Comparison of ENCODE assay signal across 9 cellular contexts in genomic region chr1:64042331-64043100, GRCh38.
DNase-seq lines count a peak whose midpoint lies in the region; ATAC-seq and TF ChIP-seq lines count a peak whose summit lies in the region.
"Had no signal": no experiment of that assay in that cellular context is flagged by ENCODE, and none has a peak within 500 bp of the region (broad histone marks: within the 10 kb centered on the region; RNA-seq: fewer than 3 reads in every experiment).

No MANE protein-coding gene starts in this region.

- no peaks in the 10 kb centered on the region for H3K9me2 ChIP-seq in Karpas-422 (replicated peaks; ENCODE audit: insufficient read depth, low read length)

- DNase-seq in HS-5 (ENCODE audit: low read depth) (peak; percentile 92), breast epithelium (ENCODE audit: low spot score in 2 of 2) (no peak), kidney epithelial cell (ENCODE audit: low read depth) (peak; percentile 90), Karpas-422 (no peak)

- H3K4me1 ChIP-seq in breast epithelium (no peaks in the 10 kb centered on the region), Karpas-422 (ENCODE audit: low read length) (no peaks in the 10 kb centered on the region)

- no peak for ATAC-seq in HG02970 (IDR thresholded peaks at IDR 0.05; ENCODE audit: low FRiP score, unreplicated experiment)
- no peak for ATAC-seq in GM21447 (IDR thresholded peaks at IDR 0.05; ENCODE audit: unreplicated experiment)
- no peak for ATAC-seq in HG03196 (IDR thresholded peaks at IDR 0.05; ENCODE audit: unreplicated experiment)

- H3K4me2 ChIP-seq in Karpas-422 (ENCODE audit: low read depth, low read length, poor library complexity, severe bottlenecking): no peak overlapping the region

- H3K27ac ChIP-seq in breast epithelium (peak overlapping the region; percentile 3 to 77), temporal lobe (ENCODE audit: low read depth, low read length) (peak overlapping the region; percentile 64), Karpas-422 (ENCODE audit: low read length) (no peak overlapping the region)
- H3K27ac ChIP-seq: HL-60 had no signal

- intact Hi-C loops in breast epithelium (cut with DNase I; ENCODE audit: low total_unique reads): no loop called here

- no peaks in the 10 kb centered on the region for H3K9me3 ChIP-seq in breast epithelium
- H3K9me3 ChIP-seq in Karpas-422 (ENCODE audit: low read length): no peaks in the 10 kb centered on the region

- H4K20me1 ChIP-seq in Karpas-422 (ENCODE audit: insufficient read depth, low read depth, low read length): no peaks in the 10 kb centered on the region

- no peaks in the 10 kb centered on the region for H3K27me3 ChIP-seq in breast epithelium
- H3K27me3 ChIP-seq in kidney epithelial cell (ENCODE audit: control insufficient read depth, insufficient read depth, low read length): no peaks in the 10 kb centered on the region
- no peaks in the 10 kb centered on the region for H3K27me3 ChIP-seq in Karpas-422 (ENCODE audit: low read length)

- no peaks in the 10 kb centered on the region for H3K36me3 ChIP-seq in breast epithelium
- no peaks in the 10 kb centered on the region for H3K36me3 ChIP-seq in kidney epithelial cell (ENCODE audit: control insufficient read depth, insufficient read depth, low read length)
- H3K36me3 ChIP-seq in Karpas-422 (ENCODE audit: insufficient read depth, low read length): no peaks in the 10 kb centered on the region

- no peaks in the 10 kb centered on the region for H3K79me2 ChIP-seq in Karpas-422 (ENCODE audit: low read length)

- no peak for TF ChIP-seq POLR2A in breast epithelium (IDR thresholded peaks at IDR 0.05)

- H2AFZ ChIP-seq in Karpas-422 (ENCODE audit: low read length): no peak overlapping the region

- TF ChIP-seq CTCF in breast epithelium (IDR thresholded peaks at IDR 0.05) (no peak), kidney epithelial cell (IDR thresholded peaks at IDR 0.05; ENCODE audit: insufficient read depth, low read length, poor library complexity, severe bottlenecking) (no peak)

- no peak overlapping the region for H3K4me3 ChIP-seq in breast epithelium
- H3K4me3 ChIP-seq in kidney epithelial cell (ENCODE audit: low read depth, low read length): no peak overlapping the region
- H3K4me3 ChIP-seq in Karpas-422 (ENCODE audit: low read length): no peak overlapping the region

- H3K9ac ChIP-seq in Karpas-422 (ENCODE audit: low read length): no peak overlapping the region

Comparison
In these comparisons a context has a peak if more than half of its experiments do, and no peak if none do; other contexts are left out.
1. DNase-seq: peak in HS-5 (single experiment) and kidney epithelial cell (single experiment); none in breast epithelium (0 of 2) and Karpas-422 (single experiment).